In genomic region chr20:51470521-51470875, GRCh38 we compare ENCODE assay signal across 16 cellular contexts.
DNase-seq lines count a peak whose midpoint lies in the region; ATAC-seq lines count a peak whose summit lies in the region.
"Had no signal": no experiment of that assay in that cellular context is flagged by ENCODE, and none has a peak within 500 bp of the region (broad histone marks: within the 10 kb centered on the region; RNA-seq: fewer than 3 reads in every experiment).

No MANE protein-coding gene starts in this region.

- peak; percentile 46 to 58 for ATAC-seq in activated CD4-positive, CD25-positive, alpha-beta regulatory T cell treated with anti-CD3 and anti-CD28 coated beads, Interleukin-2, amount 50 U/mL, for 24 hours
- ATAC-seq in T-helper 17 cell = no peak
- no peak for ATAC-seq in naive thymus-derived CD4-positive, alpha-beta T cell
- ATAC-seq in GM19397 (IDR thresholded peaks at IDR 0.05; ENCODE audit: unreplicated experiment) = no peak
- ATAC-seq: foreskin keratinocyte had no signal

- H3K36me3 ChIP-seq in CD4-positive, alpha-beta memory T cell (ENCODE audit: insufficient read depth, low read length) = peaks cover 52% of the 10 kb centered on the region
- H3K36me3 ChIP-seq in naive thymus-derived CD4-positive, alpha-beta T cell (ENCODE audit: control insufficient read depth in 2 of 3, insufficient read depth in 3 of 3, low read length in 3 of 3) = peaks cover 0 to 62% (median 21%) of the 10 kb centered on the region in 3 experiments

- peak overlapping the region; percentile 36 for H3K27ac ChIP-seq in CD4-positive, alpha-beta memory T cell (ENCODE audit: low read depth, low read length)
- peak overlapping the region; percentile 25 for H3K27ac ChIP-seq in naive thymus-derived CD4-positive, alpha-beta T cell (ENCODE audit: low read depth, low read length)
- H3K27ac ChIP-seq: BLaER1 treated with 17β-estradiol and CSF1 and Interleukin-3, amounts not matched to agents 10 nM and 100 nM; epithelial cell of prostate; foreskin keratinocyte had no signal

- H3K4me3 ChIP-seq in CD4-positive, alpha-beta memory T cell (ENCODE audit: low read length in 2 of 2) = no peak overlapping the region
- no peak overlapping the region for H3K4me3 ChIP-seq in naive thymus-derived CD4-positive, alpha-beta T cell (ENCODE audit: low read length)
- H3K4me3 ChIP-seq: BLaER1 treated with 17β-estradiol and CSF1 and Interleukin-3, amounts not matched to agents 10 nM and 100 nM; dorsolateral prefrontal cortex had no signal

- H3K27ac Mint-ChIP-seq in CD4-positive, alpha-beta memory T cell = peak overlapping the region; percentile 32 to 87 (median 77)
- peak overlapping the region; percentile 71 for H3K27ac Mint-ChIP-seq in T-helper 17 cell
- peak overlapping the region; percentile 59 to 90 (median 84) for H3K27ac Mint-ChIP-seq in naive thymus-derived CD4-positive, alpha-beta T cell

- no peaks in the 10 kb centered on the region for H3K27me3 Mint-ChIP-seq in CD4-positive, alpha-beta memory T cell
- no peaks in the 10 kb centered on the region for H3K27me3 Mint-ChIP-seq in T-helper 17 cell
- H3K27me3 Mint-ChIP-seq in naive thymus-derived CD4-positive, alpha-beta T cell = no peaks in the 10 kb centered on the region

- H3K36me3 Mint-ChIP-seq in CD4-positive, alpha-beta memory T cell = peaks cover 51 to 72% of the 10 kb centered on the region in 2 donors
- H3K36me3 Mint-ChIP-seq in T-helper 17 cell (ENCODE audit: low read depth) = peaks cover 6% of the 10 kb centered on the region
- H3K36me3 Mint-ChIP-seq in naive thymus-derived CD4-positive, alpha-beta T cell = peaks cover 10 to 55% (median 35%) of the 10 kb centered on the region in 5 donors

- no peak for DNase-seq in activated CD4-positive, CD25-positive, alpha-beta regulatory T cell (lab: John Stamatoyannopoulos, UW)
- DNase-seq in CD4-positive, alpha-beta memory T cell = no peak
- DNase-seq in T-helper 17 cell (no peak), HUDEP-2 (lab: John Stamatoyannopoulos, UW; ENCODE audit: unreplicated experiment in 76 of 76) (no peak), pons (ENCODE audit: low spot score) (no peak)
- DNase-seq in naive thymus-derived CD4-positive, alpha-beta T cell = no peak
- DNase-seq: amniotic stem cell, foreskin keratinocyte, GDM1, mesenchymal stem cell had no signal

- intact Hi-C loops in CD4-positive, alpha-beta memory T cell (cut with micrococcal nuclease) = no loop called here
- intact Hi-C loops in naive thymus-derived CD4-positive, alpha-beta T cell (cut with micrococcal nuclease) = no loop called here

- peaks cover 0 to 2% (median 0%) of the 10 kb centered on the region in 8 donors for H3K9me3 Mint-ChIP-seq in CD4-positive, alpha-beta memory T cell
- H3K9me3 Mint-ChIP-seq in naive thymus-derived CD4-positive, alpha-beta T cell = no peaks in the 10 kb centered on the region
- H3K9me3 Mint-ChIP-seq: nephron had no signal

- H3K27me3 ChIP-seq in CD4-positive, alpha-beta memory T cell (ENCODE audit: insufficient read depth, low read length) = no peaks in the 10 kb centered on the region
- H3K27me3 ChIP-seq in naive thymus-derived CD4-positive, alpha-beta T cell (ENCODE audit: control insufficient read depth in 2 of 2, insufficient read depth in 2 of 2, low read length in 2 of 2) = no peaks in the 10 kb centered on the region
- H3K27me3 ChIP-seq: BLaER1 treated with 17β-estradiol and CSF1 and Interleukin-3, amounts not matched to agents 10 nM and 100 nM; dorsolateral prefrontal cortex had no signal

- POLR2A ChIA-PET in CD4-positive, alpha-beta memory T cell (lab: Charles Lee; ENCODE audit: partially characterized antibody) = interaction anchor here (1.1 to 2.6 kb wide), 3 partner anchors 46 to 71 kb away, joined by 3 to 9 read pairs (median 3); partner anchors contain the start of gene NFATC2
- POLR2A ChIA-PET in naive thymus-derived CD4-positive, alpha-beta T cell (lab: Charles Lee) = interaction anchor here (0.9 kb wide), 1 partner anchor 16 kb away, joined by 3 read pairs; no protein-coding TSS in a partner anchor

- peaks cover 24 to 56% (median 37%) of the 10 kb centered on the region in 4 donors for H3K4me1 Mint-ChIP-seq in CD4-positive, alpha-beta memory T cell
- peaks cover 34% of the 10 kb centered on the region for H3K4me1 Mint-ChIP-seq in T-helper 17 cell
- peaks cover 18 to 48% (median 34%) of the 10 kb centered on the region in 7 donors for H3K4me1 Mint-ChIP-seq in naive thymus-derived CD4-positive, alpha-beta T cell

- H3K4me1 ChIP-seq in CD4-positive, alpha-beta memory T cell (ENCODE audit: insufficient read depth, low read length) = peaks cover 32% of the 10 kb centered on the region
- peaks cover 9 to 17% of the 10 kb centered on the region in 2 donors for H3K4me1 ChIP-seq in naive thymus-derived CD4-positive, alpha-beta T cell (ENCODE audit: control insufficient read depth in 2 of 2, insufficient read depth in 2 of 2, low read length in 2 of 2)
- H3K4me1 ChIP-seq: BLaER1 treated with 17β-estradiol and CSF1 and Interleukin-3, amounts not matched to agents 10 nM and 100 nM; foreskin keratinocyte had no signal

- CTCF ChIA-PET in CD4-positive, alpha-beta memory T cell (lab: Charles Lee; ENCODE audit: partially characterized antibody) = interaction anchor here (1.2 kb wide), 1 partner anchor 85 kb away, joined by 4 read pairs; no protein-coding TSS in a partner anchor
- CTCF ChIA-PET in naive thymus-derived CD4-positive, alpha-beta T cell (lab: Charles Lee) = no interaction called here

- peak overlapping the region in 3 of 8 donors; percentile 20 to 55 (median 48) for H3K4me3 Mint-ChIP-seq in CD4-positive, alpha-beta memory T cell
- no peak overlapping the region for H3K4me3 Mint-ChIP-seq in T-helper 17 cell
- H3K4me3 Mint-ChIP-seq in naive thymus-derived CD4-positive, alpha-beta T cell = peak overlapping the region in 6 of 10 donors; percentile 12 to 69 (median 34)
- H3K4me3 Mint-ChIP-seq: nephron had no signal

- H3K9me3 ChIP-seq in CD4-positive, alpha-beta memory T cell (ENCODE audit: control insufficient read depth in 1 of 2, low read length in 2 of 2) = no peaks in the 10 kb centered on the region
- no peaks in the 10 kb centered on the region for H3K9me3 ChIP-seq in T-helper 17 cell (ENCODE audit: control insufficient read depth, low read length, poor library complexity, severe bottlenecking)
- H3K9me3 ChIP-seq in naive thymus-derived CD4-positive, alpha-beta T cell (ENCODE audit: control insufficient read depth in 2 of 3, low read length in 3 of 3) = no peaks in the 10 kb centered on the region
- H3K9me3 ChIP-seq: BLaER1 treated with 17β-estradiol and CSF1 and Interleukin-3, amounts not matched to agents 10 nM and 100 nM had no signal

Comparison
In these comparisons a context has a peak if more than half of its experiments do, and no peak if none do; other contexts are left out.
1. ATAC-seq: peak in activated CD4-positive, CD25-positive, alpha-beta regulatory T cell treated with anti-CD3 and anti-CD28 coated beads, Interleukin-2, amount 50 U/mL, for 24 hours (2 of 2); none in T-helper 17 cell (single experiment), naive thymus-derived CD4-positive, alpha-beta T cell (single experiment) and GM19397 (single experiment).
2. Peak in every context shown above with its lines, with median percentiles within 50 percentile points of each other: H3K27ac Mint-ChIP-seq.